ENCODE assay signal across 1 cellular context in genomic region chr14:60720391-60720790, GRCh38.
TF ChIP-seq lines count a peak whose summit lies in the region.

No MANE protein-coding gene starts in this region.

TF ChIP-seq in IMR-90, 13 proteins besides CTCF, POLR2A, EP300 and RAD21:
- TF ChIP-seq ELK1 (IDR thresholded peaks at IDR 0.05; ENCODE audit: borderline replicate concordance, low read depth, low read length), result no peak
- TF ChIP-seq CEBPB (IDR thresholded peaks at IDR 0.05; ENCODE audit: low read depth, low read length), result no peak
- no peak for TF ChIP-seq MAFK (IDR thresholded peaks at IDR 0.05; ENCODE audit: low read depth, low read length)
- TF ChIP-seq SMC3 (IDR thresholded peaks at IDR 0.05; ENCODE audit: low read depth, low read length), result no peak
- TF ChIP-seq MXI1 (IDR thresholded peaks at IDR 0.05; ENCODE audit: borderline replicate concordance, low read depth, low read length), result no peak
- no peak for TF ChIP-seq RCOR1 (IDR thresholded peaks at IDR 0.05; ENCODE audit: insufficient replicate concordance, low read length)
- no peak for TF ChIP-seq RFX5 (IDR thresholded peaks at IDR 0.05; ENCODE audit: low read depth, low read length)
- no peak for TF ChIP-seq NFE2L2 (IDR thresholded peaks at IDR 0.05; ENCODE audit: low read depth, low read length)
- no peak for TF ChIP-seq FOS (IDR thresholded peaks at IDR 0.05; ENCODE audit: low read depth, low read length)
- TF ChIP-seq MAZ (IDR thresholded peaks at IDR 0.05; ENCODE audit: borderline replicate concordance, low read depth, low read length), result no peak
- TF ChIP-seq BHLHE40 (IDR thresholded peaks at IDR 0.05; ENCODE audit: low read depth, low read length), result no peak
- TF ChIP-seq CHD1 (IDR thresholded peaks at IDR 0.05; ENCODE audit: low read depth, low read length), result no peak
- no peak for TF ChIP-seq USF2 (IDR thresholded peaks at IDR 0.05; ENCODE audit: low read depth, low read length)
